ENCODE assay signal across 1 cellular context in genomic region chr14:54564071-54564798, GRCh38.
TF ChIP-seq lines count a peak whose summit lies in the region.

No MANE protein-coding gene starts in this region.

TF ChIP-seq in HEK293, 187 proteins besides CTCF, POLR2A, EP300 and RAD21 (continued from another document):
- no peak for TF ChIP-seq PRDM4 (tag by site-specific recombination; IDR thresholded peaks at IDR 0.05)
- TF ChIP-seq ZNF654 (tag by site-specific recombination; IDR thresholded peaks at IDR 0.05; ENCODE audit: low read depth), result peak; percentile 96
- TF ChIP-seq MYNN (tag by site-specific recombination; IDR thresholded peaks at IDR 0.05; ENCODE audit: borderline replicate concordance), result no peak
- no peak for TF ChIP-seq ZNF280D (tag by site-specific recombination; IDR thresholded peaks at IDR 0.05)
